In genomic region chr11:59706518-59707285, GRCh38 we compare ENCODE assay signal across 11 cellular contexts. TPM values are rescaled to one million over a fixed set of nuclear protein-coding genes. Genes with fewer than 3 reads are reported as not detected.
DNase-seq lines count a peak whose midpoint lies in the region; ATAC-seq, FAIRE-seq and TF ChIP-seq lines count a peak whose summit lies in the region.
"Had no signal": no experiment of that assay in that cellular context is flagged by ENCODE, and none has a peak within 500 bp of the region (broad histone marks: within the 10 kb centered on the region; RNA-seq: fewer than 3 reads in every experiment).

No MANE protein-coding gene starts in this region.

- no TSS peak for BruUV-seq in HepG2 (replicated peaks; lab: Mats Ljungman, UMichigan)
- BruUV-seq in OCI-LY7 (replicated peaks; lab: Mats Ljungman, UMichigan), result no TSS peak

- H4K20me1 ChIP-seq in Loucy (ENCODE audit: insufficient read depth, low read length, poor library complexity, severe bottlenecking) (no peaks in the 10 kb centered on the region), Karpas-422 (ENCODE audit: insufficient read depth, low read depth, low read length) (no peaks in the 10 kb centered on the region), HepG2 (ENCODE audit: insufficient read depth, low read length) (no peaks in the 10 kb centered on the region), OCI-LY7 (ENCODE audit: insufficient read depth, low read length) (no peaks in the 10 kb centered on the region)

- in situ Hi-C loops in HepG2 (cut with HindIII; ENCODE audit: extremely low pct_ligation_motif_present, low pct_unique_long_range_greater_than_20kb), result no loop called here

- H3K9me2 ChIP-seq in Loucy (replicated peaks; ENCODE audit: low read depth, low read length) (no peaks in the 10 kb centered on the region), Karpas-422 (replicated peaks; ENCODE audit: insufficient read depth, low read length) (no peaks in the 10 kb centered on the region), OCI-LY7 (ENCODE audit: insufficient read depth, low read length) (no peaks in the 10 kb centered on the region)

- CTCF ChIA-PET in HepG2 (lab: Yijun Ruan, JAX; ENCODE audit: low intra/inter-chr PET ratio, low total read pairs) (no interaction called here), OCI-LY7 (lab: Charles Lee; ENCODE audit: unreplicated experiment) (no interaction called here)

- H3K9ac ChIP-seq in Loucy (ENCODE audit: low read depth, low read length, poor library complexity, severe bottlenecking) (no peak overlapping the region), Karpas-422 (ENCODE audit: low read length) (no peak overlapping the region), HepG2 (ENCODE audit: insufficient read depth, low read depth, low read length) (no peak overlapping the region)

- no peak for TF ChIP-seq RAD21 in HepG2 (CRISPR knock-in tag; IDR thresholded peaks at IDR 0.05)

- DNase-seq in CMK (ENCODE audit: low read depth) (peak; percentile 78), cardiac fibroblast (ENCODE audit: low read depth in 2 of 2) (peak; percentile 61 to 84), myocyte (ENCODE audit: low read depth) (peak; percentile 29), Karpas-422 (no peak), HepG2 (ENCODE audit: low spot score) (no peak), OCI-LY7 (ENCODE audit: low spot score) (no peak), iPS-NIHi11 (ENCODE audit: low spot score) (no peak)
- DNase-seq: activated B cell treated with CpG ODN at 0.5 μM for 24 hours; naive thymus-derived CD8-positive, alpha-beta T cell; NK-92 treated with Interleukin-12 subunit alpha and Interleukin-12 subunit beta, amount 100 ng/mL, for 24 hours had no signal

- no peak for ATAC-seq in HepG2
- ATAC-seq: naive thymus-derived CD8-positive, alpha-beta T cell had no signal

- H3K4me1 ChIP-seq in Loucy (ENCODE audit: insufficient read depth, low read length, poor library complexity, severe bottlenecking) (peaks cover 16% of the 10 kb centered on the region), Karpas-422 (ENCODE audit: low read length) (no peaks in the 10 kb centered on the region), HepG2 (ENCODE audit: insufficient read depth, low read length) (peaks cover 13% of the 10 kb centered on the region), OCI-LY7 (ENCODE audit: insufficient read depth, low read length, poor library complexity, severe bottlenecking) (no peaks in the 10 kb centered on the region)

- no peaks in the 10 kb centered on the region for H3K36me3 ChIP-seq in Loucy (ENCODE audit: insufficient read depth, low read length)
- H3K36me3 ChIP-seq in Karpas-422 (ENCODE audit: insufficient read depth, low read length), result no peaks in the 10 kb centered on the region
- H3K36me3 ChIP-seq in HepG2 (replicated peaks in 1 of 2; ENCODE audit: control insufficient read depth in 1 of 2, insufficient read depth in 2 of 2, low read length in 2 of 2), result no peaks in the 10 kb centered on the region
- no peaks in the 10 kb centered on the region for H3K36me3 ChIP-seq in OCI-LY7 (ENCODE audit: insufficient read depth, low read length)

- POLR2A ChIA-PET in HepG2 (lab: Yijun Ruan, JAX) (no interaction called here), OCI-LY7 (lab: Charles Lee) (no interaction called here)

- H3K4me3 ChIP-seq in Loucy (ENCODE audit: low read length, poor library complexity, severe bottlenecking) (peak overlapping the region; percentile 7), cardiac fibroblast (replicated peaks in 1 of 2; ENCODE audit: low read depth in 2 of 2, low read length in 2 of 2) (no peak overlapping the region), Karpas-422 (ENCODE audit: low read length) (no peak overlapping the region), HepG2 (replicated peaks in 1 of 3; ENCODE audit: insufficient read depth in 1 of 3, low read depth in 2 of 3, low read length in 3 of 3) (no peak overlapping the region; a peak in 1 of 6 replicates), OCI-LY7 (ENCODE audit: low read depth, low read length, poor library complexity, severe bottlenecking) (no peak overlapping the region)

- H3K27ac ChIP-seq in Karpas-422 (ENCODE audit: low read length) (no peak overlapping the region), HepG2 (ENCODE audit: extremely low read length, insufficient read depth, low read length) (no peak overlapping the region), OCI-LY7 (ENCODE audit: low read depth, low read length, poor library complexity, severe bottlenecking) (no peak overlapping the region)

- H3K4me2 ChIP-seq in Loucy (ENCODE audit: low read depth, low read length, poor library complexity, severe bottlenecking) (peak overlapping the region; percentile 23), Karpas-422 (ENCODE audit: low read depth, low read length, poor library complexity, severe bottlenecking) (no peak overlapping the region), HepG2 (ENCODE audit: low read depth, low read length) (no peak overlapping the region), OCI-LY7 (ENCODE audit: low read length) (no peak overlapping the region)

- TF ChIP-seq CTCF in Loucy (conservative IDR thresholded peaks at IDR 0.05; ENCODE audit: low read length) (no peak), cardiac fibroblast (IDR thresholded peaks at IDR 0.05; ENCODE audit: low read depth, low read length) (no peak), HepG2 (CRISPR knock-in tag; IDR thresholded peaks at IDR 0.05) (no peak), OCI-LY7 (conservative IDR thresholded peaks at IDR 0.05; ENCODE audit: low read length) (no peak)

- TF ChIP-seq POLR2A in HepG2 (IDR thresholded peaks at IDR 0.05; ENCODE audit: insufficient read depth in 1 of 2, low read depth in 2 of 2, low read length in 2 of 2), result no peak

- intact Hi-C loops in HepG2 (cut with micrococcal nuclease; ENCODE audit: unreplicated experiment), result no loop called here
- intact Hi-C loops in OCI-LY7 (cut with micrococcal nuclease; ENCODE audit: unreplicated experiment), result no loop called here

- WGBS in HepG2 (ENCODE audit: low lambda C conversion rate), result 37% methylated on average over 5 of the region's 5 CpGs

- H3K9me3 ChIP-seq in Loucy (ENCODE audit: insufficient read depth, low read depth, low read length) (no peaks in the 10 kb centered on the region; the same call in 1 of the 2 replicates), Karpas-422 (ENCODE audit: low read length) (no peaks in the 10 kb centered on the region), HepG2 (ENCODE audit: low read length) (no peaks in the 10 kb centered on the region), OCI-LY7 (ENCODE audit: low read length) (no peaks in the 10 kb centered on the region)

- H3F3A ChIP-seq in Loucy (ENCODE audit: low read depth), result peaks cover 9% of the 10 kb centered on the region; the same call in 1 of the 2 replicates

- H2AFZ ChIP-seq in Loucy (ENCODE audit: low read length), result no peak overlapping the region
- no peak overlapping the region for H2AFZ ChIP-seq in Karpas-422 (ENCODE audit: low read length)
- no peak overlapping the region for H2AFZ ChIP-seq in HepG2 (ENCODE audit: low read length)
- no peak overlapping the region for H2AFZ ChIP-seq in OCI-LY7 (ENCODE audit: low read length)

- H3K79me2 ChIP-seq in Loucy (ENCODE audit: insufficient read depth, low read length), result no peaks in the 10 kb centered on the region
- no peaks in the 10 kb centered on the region for H3K79me2 ChIP-seq in Karpas-422 (ENCODE audit: low read length)
- H3K79me2 ChIP-seq in HepG2 (ENCODE audit: insufficient read depth, low read length), result no peaks in the 10 kb centered on the region
- H3K79me2 ChIP-seq in OCI-LY7 (ENCODE audit: insufficient read depth, low read depth, low read length), result no peaks in the 10 kb centered on the region

- no peak for TF ChIP-seq EP300 in HepG2 (IDR thresholded peaks at IDR 0.05; ENCODE audit: low read depth in 2 of 2, low read length in 2 of 2)
- no peak for TF ChIP-seq EP300 in HepG2 (CRISPR knock-in tag; IDR thresholded peaks at IDR 0.05; ENCODE audit: borderline replicate concordance)

- H3K27me3 ChIP-seq in Loucy (ENCODE audit: insufficient read depth, low read length, poor library complexity, severe bottlenecking) (no peaks in the 10 kb centered on the region), Karpas-422 (ENCODE audit: low read length) (no peaks in the 10 kb centered on the region), HepG2 (ENCODE audit: control insufficient read depth in 1 of 2, insufficient read depth in 2 of 2, low read length in 2 of 2) (no peaks in the 10 kb centered on the region)

- no peak for FAIRE-seq in HepG2 (lab: Jason Lieb, UNC)

RNA-seq across cellular contexts. Expression of gene OR10V1, which starts 6.9 kb away (rescaled TPM):
- total RNA-seq in myocyte (not detected in 2 replicates), HepG2 (2016; rRNA removed; fragmentation: Illumina TruSeq; extraction: Trizol) (not detected in 2 replicates), OCI-LY7 (2022) (not detected in 2 replicates)
- polyA plus RNA-seq in myocyte (2012), result not detected
- total RNA-seq in Karpas-422 (2014; rRNA removed; shearing (Covaris generic); ENCODE audit: low replicate concordance), result not detected in 2 replicates
- total RNA-seq in HepG2 (2016; cell fraction: cytosol; rRNA removed; fragmentation: Illumina TruSeq; extraction: Trizol; ENCODE audit: low read depth), result not detected in 2 replicates
- total RNA-seq in HepG2 (2016; cell fraction: insoluble cytoplasmic fraction; rRNA removed; fragmentation: Illumina TruSeq; extraction: Trizol), result not detected in 2 replicates
- not detected in 2 replicates for total RNA-seq in HepG2 (2016; cell fraction: membrane; rRNA removed; fragmentation: Illumina TruSeq; extraction: Trizol)
- not detected in 2 replicates for total RNA-seq in HepG2 (2016; cell fraction: nucleus; rRNA removed; fragmentation: Illumina TruSeq; extraction: Trizol)
- polyA plus RNA-seq in HepG2 (2011; rRNA removed), result not detected in 2 replicates
- polyA plus RNA-seq in HepG2 (2011; cell fraction: cytosol; rRNA removed), result not detected in 2 replicates
- polyA plus RNA-seq in HepG2 (2011; cell fraction: nucleus; rRNA removed), result not detected in 2 replicates
- polyA plus RNA-seq in HepG2 (2012), result not detected in 2 replicates
- not detected in 2 replicates for polyA plus RNA-seq in HepG2 (2016; cell fraction: cytosol; fragmentation: Illumina TruSeq; extraction: Trizol; ENCODE audit: low read depth)
- not detected in 2 replicates for polyA plus RNA-seq in HepG2 (2016; cell fraction: insoluble cytoplasmic fraction; fragmentation: Illumina TruSeq; extraction: Trizol; ENCODE audit: low read depth)
- not detected in 2 replicates for polyA plus RNA-seq in HepG2 (2016; cell fraction: membrane; fragmentation: Illumina TruSeq; extraction: Trizol; ENCODE audit: low read depth)
- polyA plus RNA-seq in HepG2 (2016; cell fraction: nucleus; fragmentation: Illumina TruSeq; extraction: Trizol; ENCODE audit: insufficient read depth, low read depth), result not detected in 2 replicates
- not detected in 2 replicates for polyA minus RNA-seq in HepG2 (2011; rRNA and poly(A)+ RNA removed; ENCODE audit: low replicate concordance)
- not detected in 2 replicates for polyA minus RNA-seq in HepG2 (2011; cell fraction: cytosol; rRNA and poly(A)+ RNA removed)
- polyA minus RNA-seq in HepG2 (2011; cell fraction: nucleus; rRNA and poly(A)+ RNA removed), result not detected in 2 replicates
- total RNA-seq in OCI-LY7 (2014; rRNA removed; shearing (Covaris generic)), result not detected in 2 replicates
- total RNA-seq: activated B cell treated with CpG ODN at 0.5 μM for 24 hours; naive thymus-derived CD8-positive, alpha-beta T cell had no signal
- polyA plus RNA-seq: naive thymus-derived CD8-positive, alpha-beta T cell had no signal

RNA-seq across cellular contexts. Expression of gene PATL1, which starts 37.9 kb away (rescaled TPM):
- total RNA-seq in myocyte (18.2 and 18.3 TPM in 2 replicates), HepG2 (2016; rRNA removed; fragmentation: Illumina TruSeq; extraction: Trizol) (12.9 and 16.6 TPM in 2 replicates), OCI-LY7 (2022) (46.3 TPM in 2 replicates)
- 28.4 TPM for polyA plus RNA-seq in myocyte (2012)
- total RNA-seq in Karpas-422 (2014; rRNA removed; shearing (Covaris generic); ENCODE audit: low replicate concordance), result 14.2 and 31.9 TPM in 2 replicates
- total RNA-seq in HepG2 (2016; cell fraction: cytosol; rRNA removed; fragmentation: Illumina TruSeq; extraction: Trizol; ENCODE audit: low read depth), result 2.9 and 3.1 TPM in 2 replicates
- total RNA-seq in HepG2 (2016; cell fraction: insoluble cytoplasmic fraction; rRNA removed; fragmentation: Illumina TruSeq; extraction: Trizol), result 12.2 and 14.6 TPM in 2 replicates
- 9.2 and 11.0 TPM in 2 replicates for total RNA-seq in HepG2 (2016; cell fraction: membrane; rRNA removed; fragmentation: Illumina TruSeq; extraction: Trizol)
- 14.6 and 19.5 TPM in 2 replicates for total RNA-seq in HepG2 (2016; cell fraction: nucleus; rRNA removed; fragmentation: Illumina TruSeq; extraction: Trizol)
- polyA plus RNA-seq in HepG2 (2011; rRNA removed), result 24.0 and 26.8 TPM in 2 replicates
- 17.8 and 24.5 TPM in 2 replicates for polyA plus RNA-seq in HepG2 (2011; cell fraction: cytosol; rRNA removed)
- polyA plus RNA-seq in HepG2 (2011; cell fraction: nucleus; rRNA removed), result 20.6 and 20.9 TPM in 2 replicates
- 22.2 and 27.3 TPM in 2 replicates for polyA plus RNA-seq in HepG2 (2012)
- 3.0 and 3.3 TPM in 2 replicates for polyA plus RNA-seq in HepG2 (2016; cell fraction: cytosol; fragmentation: Illumina TruSeq; extraction: Trizol; ENCODE audit: low read depth)
- 32.0 and 38.3 TPM in 2 replicates for polyA plus RNA-seq in HepG2 (2016; cell fraction: insoluble cytoplasmic fraction; fragmentation: Illumina TruSeq; extraction: Trizol; ENCODE audit: low read depth)
- 10.8 and 13.4 TPM in 2 replicates for polyA plus RNA-seq in HepG2 (2016; cell fraction: membrane; fragmentation: Illumina TruSeq; extraction: Trizol; ENCODE audit: low read depth)
- polyA plus RNA-seq in HepG2 (2016; cell fraction: nucleus; fragmentation: Illumina TruSeq; extraction: Trizol; ENCODE audit: insufficient read depth, low read depth), result 30.7 and 32.8 TPM in 2 replicates
- polyA minus RNA-seq in HepG2 (2011; rRNA and poly(A)+ RNA removed; ENCODE audit: low replicate concordance), result 18.9 and 34.4 TPM in 2 replicates
- polyA minus RNA-seq in HepG2 (2011; cell fraction: cytosol; rRNA and poly(A)+ RNA removed), result 10.3 and 10.8 TPM in 2 replicates
- polyA minus RNA-seq in HepG2 (2011; cell fraction: nucleus; rRNA and poly(A)+ RNA removed), result 14.8 and 18.3 TPM in 2 replicates
- total RNA-seq in OCI-LY7 (2014; rRNA removed; shearing (Covaris generic)), result 14.7 and 15.2 TPM in 2 replicates

RNA-seq across cellular contexts. Expression of gene STX3, which starts 48.5 kb away (rescaled TPM):
- total RNA-seq in myocyte (18.3 and 19.0 TPM in 2 replicates), HepG2 (2016; rRNA removed; fragmentation: Illumina TruSeq; extraction: Trizol) (24.0 and 28.7 TPM in 2 replicates), OCI-LY7 (2022) (6.4 and 8.4 TPM in 2 replicates)
- 13.5 TPM for polyA plus RNA-seq in myocyte (2012)
- 7.9 and 14.6 TPM in 2 replicates for total RNA-seq in Karpas-422 (2014; rRNA removed; shearing (Covaris generic); ENCODE audit: low replicate concordance)
- total RNA-seq in HepG2 (2016; cell fraction: cytosol; rRNA removed; fragmentation: Illumina TruSeq; extraction: Trizol; ENCODE audit: low read depth), result 23.0 and 26.0 TPM in 2 replicates
- 24.5 and 26.3 TPM in 2 replicates for total RNA-seq in HepG2 (2016; cell fraction: insoluble cytoplasmic fraction; rRNA removed; fragmentation: Illumina TruSeq; extraction: Trizol)
- 42.0 and 47.8 TPM in 2 replicates for total RNA-seq in HepG2 (2016; cell fraction: membrane; rRNA removed; fragmentation: Illumina TruSeq; extraction: Trizol)
- 17.5 and 18.2 TPM in 2 replicates for total RNA-seq in HepG2 (2016; cell fraction: nucleus; rRNA removed; fragmentation: Illumina TruSeq; extraction: Trizol)
- 16.5 TPM in 2 replicates for polyA plus RNA-seq in HepG2 (2011; rRNA removed)
- 13.4 and 17.9 TPM in 2 replicates for polyA plus RNA-seq in HepG2 (2011; cell fraction: cytosol; rRNA removed)
- polyA plus RNA-seq in HepG2 (2011; cell fraction: nucleus; rRNA removed), result 8.5 and 12.6 TPM in 2 replicates
- polyA plus RNA-seq in HepG2 (2012), result 13.7 and 18.7 TPM in 2 replicates
- polyA plus RNA-seq in HepG2 (2016; cell fraction: cytosol; fragmentation: Illumina TruSeq; extraction: Trizol; ENCODE audit: low read depth), result 19.8 and 22.2 TPM in 2 replicates
- 23.0 and 25.9 TPM in 2 replicates for polyA plus RNA-seq in HepG2 (2016; cell fraction: insoluble cytoplasmic fraction; fragmentation: Illumina TruSeq; extraction: Trizol; ENCODE audit: low read depth)
- polyA plus RNA-seq in HepG2 (2016; cell fraction: membrane; fragmentation: Illumina TruSeq; extraction: Trizol; ENCODE audit: low read depth), result 33.8 and 35.0 TPM in 2 replicates
- 20.1 and 21.2 TPM in 2 replicates for polyA plus RNA-seq in HepG2 (2016; cell fraction: nucleus; fragmentation: Illumina TruSeq; extraction: Trizol; ENCODE audit: insufficient read depth, low read depth)
- polyA minus RNA-seq in HepG2 (2011; rRNA and poly(A)+ RNA removed; ENCODE audit: low replicate concordance), result 10.1 and 18.3 TPM in 2 replicates
- polyA minus RNA-seq in HepG2 (2011; cell fraction: cytosol; rRNA and poly(A)+ RNA removed), result 11.6 and 11.8 TPM in 2 replicates
- 22.5 and 23.2 TPM in 2 replicates for polyA minus RNA-seq in HepG2 (2011; cell fraction: nucleus; rRNA and poly(A)+ RNA removed)
- 20.2 and 27.2 TPM in 2 replicates for total RNA-seq in OCI-LY7 (2014; rRNA removed; shearing (Covaris generic))

Comparison
In these comparisons a context has a peak if more than half of its experiments do, and no peak if none do; other contexts are left out.
1. DNase-seq: peak in CMK (single experiment), cardiac fibroblast (2 of 2) and myocyte (single experiment); none in Karpas-422 (single experiment), HepG2 (single experiment), OCI-LY7 (single experiment) and iPS-NIHi11 (single experiment).